ENCODE assay signal across 23 cellular contexts in the genomic region with DNA sequence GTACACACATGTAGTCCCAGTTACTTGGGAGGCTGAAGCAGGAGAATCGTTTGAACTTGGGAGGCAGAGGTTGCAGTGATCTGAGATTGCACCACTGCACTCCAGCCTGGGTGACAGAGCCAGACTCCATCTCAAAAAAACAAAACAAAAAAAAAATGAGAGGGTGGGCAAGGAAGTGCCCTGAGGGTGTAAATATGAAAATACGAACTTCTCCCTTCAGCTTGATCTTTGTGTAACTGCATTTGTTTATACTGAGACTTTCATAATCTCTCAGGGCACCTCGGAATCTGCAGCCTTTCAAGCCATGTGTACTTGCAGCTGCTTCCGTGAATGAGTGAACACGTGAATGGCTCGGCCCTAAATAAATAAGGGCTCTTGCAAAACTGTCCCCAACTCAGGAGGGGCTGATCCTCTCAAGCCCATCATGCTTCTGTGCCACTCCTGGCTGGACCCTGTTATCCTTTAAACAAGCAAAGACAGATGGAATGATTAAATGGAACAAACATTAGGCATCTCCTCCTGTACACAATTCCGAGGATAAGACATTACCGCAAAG.
"Had no signal": no experiment of that assay in that cellular context is flagged by ENCODE, and none has a peak within 500 bp of the region (broad histone marks: within the 10 kb centered on the region; RNA-seq: fewer than 3 reads in every experiment).

No MANE protein-coding gene starts in this region.

- H3K27ac ChIP-seq: epithelial cell of prostate, esophagus muscularis mucosa, gastrocnemius medialis, heart right ventricle, neutrophil, psoas muscle, skin epidermis, testis, tibial nerve, upper lobe of right lung, vagina had no signal

- H3K4me3 ChIP-seq: esophagus muscularis mucosa, gastrocnemius medialis, heart right ventricle, mucosa of descending colon, psoas muscle, skin epidermis, testis, tibial nerve, upper lobe of right lung, vagina had no signal

- H3K4me1 ChIP-seq: esophagus muscularis mucosa, gastrocnemius medialis, heart right ventricle, psoas muscle, testis, tibial nerve, upper lobe of right lung, vagina had no signal

- H3K36me3 ChIP-seq: esophagus muscularis mucosa, gastrocnemius medialis, heart right ventricle, neutrophil, tibial nerve, upper lobe of right lung, vagina had no signal

- FAIRE-seq: kidney had no signal

- DNase-seq: effector memory CD8-positive, alpha-beta T cell; gastrocnemius medialis; heart right ventricle; kidney; left cardiac atrium; mammary epithelial cell; mucosa of descending colon; naive thymus-derived CD8-positive, alpha-beta T cell; psoas muscle; retina; stimulated activated CD4-positive, alpha-beta T cell treated with anti-CD3 and anti-CD28 coated beads, Interleukin-2, amount 100 ng/mL, for 24 hours; stimulated activated CD4-positive, alpha-beta T cell treated with anti-CD3 and anti-CD28 coated beads, Interleukin-4, amount 100 ng/mL, for 4 hours; stimulated activated naive B cell treated with anti-CD40 and anti-IgM and Interleukin-4, amounts not matched to agents 10 μg/mL and 1 μg/mL and 100 μg/mL, for 72 hours; stimulated activated naive CD8-positive, alpha-beta T cell treated with anti-CD3 and anti-CD28 coated beads, Interleukin-15, amount 100 ng/mL, for 72 hours; testis; upper lobe of right lung had no signal

- H3K27me3 ChIP-seq: esophagus muscularis mucosa, gastrocnemius medialis, neutrophil, testis, tibial nerve, upper lobe of right lung, vagina had no signal

- H3K9me3 ChIP-seq: esophagus muscularis mucosa, gastrocnemius medialis, heart right ventricle, mucosa of descending colon, neutrophil, psoas muscle, testis, tibial nerve, upper lobe of right lung, vagina had no signal

- ATAC-seq: effector memory CD8-positive, alpha-beta T cell; gastrocnemius medialis; heart right ventricle; left cardiac atrium; mucosa of descending colon; naive thymus-derived CD8-positive, alpha-beta T cell; psoas muscle; sciatic nerve; stimulated activated naive B cell treated with anti-CD40 and anti-IgM and Interleukin-4, amounts not matched to agents 10 μg/mL and 1 μg/mL and 100 μg/mL, for 72 hours; stimulated activated naive CD8-positive, alpha-beta T cell treated with anti-CD3 and anti-CD28 coated beads, Interleukin-15, amount 100 ng/mL, for 72 hours; upper lobe of right lung had no signal
